13 cellular contexts compared by ENCODE assay signal in the genomic region with DNA sequence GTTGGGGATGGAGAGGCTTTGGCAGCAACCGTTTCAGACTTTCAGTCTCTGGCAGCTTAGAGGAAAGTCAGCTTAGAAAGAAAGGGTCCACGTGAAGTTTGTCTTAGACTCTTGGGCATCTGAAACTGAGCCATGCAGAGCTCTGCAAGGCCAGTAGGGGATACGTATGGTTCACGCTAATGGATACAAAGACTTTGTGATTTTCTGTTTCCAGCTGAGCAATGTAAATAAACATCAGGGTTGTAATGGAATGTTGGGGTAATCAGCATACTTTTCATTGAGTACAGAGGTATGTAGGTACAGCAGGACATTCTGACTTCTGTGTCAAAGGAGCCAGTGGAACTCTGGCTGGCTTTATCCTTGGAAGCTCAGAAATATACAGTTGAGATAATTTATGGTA. TPM values are rescaled to one million over a fixed set of nuclear protein-coding genes. Genes with fewer than 3 reads are reported as not detected.
DNase-seq lines count a peak whose midpoint lies in the region; ATAC-seq and TF ChIP-seq lines count a peak whose summit lies in the region.
"Had no signal": no experiment of that assay in that cellular context is flagged by ENCODE, and none has a peak within 500 bp of the region (broad histone marks: within the 10 kb centered on the region; RNA-seq: fewer than 3 reads in every experiment).

No MANE protein-coding gene starts in this region.

- no peaks in the 10 kb centered on the region for H3K36me3 ChIP-seq in neural progenitor cell
- no peaks in the 10 kb centered on the region; the same call in 1 of the 2 replicates for H3K36me3 ChIP-seq in MM.1S (replicated peaks; ENCODE audit: insufficient read depth, low read length)

- H2AFZ ChIP-seq in neural progenitor cell (replicated peaks) = no peak overlapping the region
- no peak overlapping the region for H2AFZ ChIP-seq in MM.1S (ENCODE audit: low read length)

- H3K4me2 ChIP-seq in neural progenitor cell (no peak overlapping the region), MM.1S (ENCODE audit: low read depth, low read length) (no peak overlapping the region)

- H3K27ac ChIP-seq in neural progenitor cell (no peak overlapping the region), MM.1S (ENCODE audit: low read length) (no peak overlapping the region)
- H3K27ac ChIP-seq: psoas muscle had no signal

- H3F3A ChIP-seq in neural progenitor cell (ENCODE audit: low read depth) (peaks cover 13% of the 10 kb centered on the region), MM.1S (ENCODE audit: insufficient read depth, low read length) (no peaks in the 10 kb centered on the region)

- H3K4me1 ChIP-seq in neural progenitor cell (peaks cover 15% of the 10 kb centered on the region), MM.1S (ENCODE audit: low read length) (no peaks in the 10 kb centered on the region)
- H3K4me1 ChIP-seq: psoas muscle had no signal

- H3K4me3 ChIP-seq in NB4 (ENCODE audit: low read depth, low read length) (no peak overlapping the region), fibroblast of mammary gland (ENCODE audit: control insufficient read depth, low read depth, low read length) (no peak overlapping the region), neural progenitor cell (no peak overlapping the region), MM.1S (ENCODE audit: low read length) (no peak overlapping the region)
- H3K4me3 ChIP-seq: psoas muscle had no signal

- peaks cover 3% of the 10 kb centered on the region for H3K27me3 Mint-ChIP-seq in neural progenitor cell (ENCODE audit: insufficient read depth, low read depth)
- H3K27me3 Mint-ChIP-seq: activated naive CD8-positive, alpha-beta T cell treated with anti-CD3 and anti-CD28 coated beads for 36 hours; CD4-positive, CD25-positive, alpha-beta regulatory T cell had no signal

- TF ChIP-seq POLR2A in NB4 (IDR thresholded peaks at IDR 0.05; ENCODE audit: extremely low read depth, insufficient read length) = no peak

- peaks cover 6% of the 10 kb centered on the region for H3K4me1 Mint-ChIP-seq in neural progenitor cell

- peak; percentile 43 for DNase-seq in ELF-1 (ENCODE audit: low read depth, low spot score)
- no peak for DNase-seq in NB4 (ENCODE audit: low read depth)
- no peak for DNase-seq in fibroblast of mammary gland (ENCODE audit: low read depth)
- peak; percentile 58 for DNase-seq in neural progenitor cell (ENCODE audit: low spot score)
- no peak for DNase-seq in MM.1S
- DNase-seq in NCI-H2029 treated with DMSO at 0.1 percent for 48 hours (lab: John Stamatoyannopoulos, UW) = no peak
- DNase-seq: activated naive CD8-positive, alpha-beta T cell treated with anti-CD3 and anti-CD28 coated beads for 36 hours; CD4-positive, CD25-positive, alpha-beta regulatory T cell; NCI-H1092; psoas muscle; Right ventricle myocardium superior had no signal

- ATAC-seq in HG02798 (IDR thresholded peaks at IDR 0.05; ENCODE audit: poor library complexity, unreplicated experiment) = no peak
- no peak for ATAC-seq in esophagus mucosa
- ATAC-seq: psoas muscle had no signal

- no peak overlapping the region for H3K27ac Mint-ChIP-seq in neural progenitor cell
- H3K27ac Mint-ChIP-seq: activated naive CD8-positive, alpha-beta T cell treated with anti-CD3 and anti-CD28 coated beads for 36 hours; CD4-positive, CD25-positive, alpha-beta regulatory T cell had no signal

- no peaks in the 10 kb centered on the region for H3K9me2 ChIP-seq in MM.1S (replicated peaks; ENCODE audit: insufficient read depth, low read length)

- H4K20me1 ChIP-seq in neural progenitor cell (ENCODE audit: low read depth) (peaks cover 10% of the 10 kb centered on the region), MM.1S (ENCODE audit: insufficient read depth, low read length) (no peaks in the 10 kb centered on the region)

- H3K9me3 Mint-ChIP-seq in neural progenitor cell = peaks cover 2% of the 10 kb centered on the region
- H3K9me3 Mint-ChIP-seq: activated naive CD8-positive, alpha-beta T cell treated with anti-CD3 and anti-CD28 coated beads for 36 hours had no signal

- TF ChIP-seq CTCF in NB4 (IDR thresholded peaks at IDR 0.05; ENCODE audit: low read depth, low read length) (peak; percentile 12), fibroblast of mammary gland (conservative IDR thresholded peaks at IDR 0.05; ENCODE audit: control insufficient read depth, insufficient read depth, low read depth, low read length) (peak; percentile 24), neural progenitor cell (IDR thresholded peaks at IDR 0.05) (peak; percentile 56), MM.1S (IDR thresholded peaks at IDR 0.05; ENCODE audit: low read length) (no peak)

- H3K27me3 ChIP-seq in neural progenitor cell (no peaks in the 10 kb centered on the region), MM.1S (replicated peaks; ENCODE audit: insufficient read depth, low read length) (no peaks in the 10 kb centered on the region)

- H3K9ac ChIP-seq in neural progenitor cell (no peak overlapping the region), MM.1S (ENCODE audit: low read length) (no peak overlapping the region)

- H3K36me3 Mint-ChIP-seq in neural progenitor cell = peaks cover 18% of the 10 kb centered on the region

- H3K4me3 Mint-ChIP-seq in neural progenitor cell = no peak overlapping the region
- H3K4me3 Mint-ChIP-seq: activated naive CD8-positive, alpha-beta T cell treated with anti-CD3 and anti-CD28 coated beads for 36 hours; CD4-positive, CD25-positive, alpha-beta regulatory T cell had no signal

- H3K79me2 ChIP-seq in neural progenitor cell (ENCODE audit: low read depth) (no peaks in the 10 kb centered on the region), MM.1S (ENCODE audit: low read length) (no peaks in the 10 kb centered on the region)

- H3K9me3 ChIP-seq in neural progenitor cell (ENCODE audit: low read depth) = no peaks in the 10 kb centered on the region
- no peaks in the 10 kb centered on the region for H3K9me3 ChIP-seq in MM.1S (replicated peaks; ENCODE audit: insufficient read depth, low read length)
- H3K9me3 ChIP-seq: psoas muscle had no signal

RNA-seq across cellular contexts. Expression of a gene that starts 31.0 kb away (rescaled TPM):
- 55.3 and 79.8 TPM in 2 replicates for total RNA-seq in neural progenitor cell (ENCODE audit: low replicate concordance)
- total RNA-seq in esophagus mucosa = 81.2 TPM

Comparison
In these comparisons a context has a peak if more than half of its experiments do, and no peak if none do; other contexts are left out.
1. DNase-seq: peak in ELF-1 (single experiment) and neural progenitor cell (single experiment); none in NB4 (single experiment), fibroblast of mammary gland (single experiment), MM.1S (single experiment) and NCI-H2029 treated with DMSO at 0.1 percent for 48 hours (single experiment).